In the genomic region with DNA sequence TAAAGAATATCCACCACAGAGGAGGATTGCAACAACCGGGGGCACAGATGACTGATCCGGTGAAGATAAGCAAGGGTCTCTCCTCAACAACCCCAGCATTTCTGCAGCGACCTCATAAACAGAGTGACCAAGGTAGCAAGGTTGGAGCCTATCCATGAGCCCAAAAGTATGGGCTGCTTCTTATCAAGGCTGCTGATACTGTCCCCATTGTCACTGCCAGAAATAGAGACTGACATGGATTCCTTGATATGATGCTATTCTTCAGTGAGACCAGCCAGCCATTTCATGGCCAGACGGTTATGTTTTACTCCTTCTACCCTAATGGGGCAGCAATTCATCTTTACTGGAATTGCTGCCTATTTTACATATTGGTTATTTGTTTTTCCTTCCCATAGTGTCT, we compare ENCODE assay signal across 7 cellular contexts.
"Had no signal": no experiment of that assay in that cellular context is flagged by ENCODE, and none has a peak within 500 bp of the region (broad histone marks: within the 10 kb centered on the region; RNA-seq: fewer than 3 reads in every experiment).

No MANE protein-coding gene starts in this region.

- DNase-seq: GM23248, GOT3, H7, HFFc6 had no signal

- H3K36me3 ChIP-seq: HAP-1 had no signal

- H3K9me3 ChIP-seq: HAP-1 had no signal

- H3K4me3 ChIP-seq: GM23248, HAP-1 had no signal

- H3K27ac ChIP-seq: GM23248, HL-60 had no signal

- ATAC-seq: HCT116 had no signal
